23 cellular contexts compared by ENCODE assay signal in genomic region chr12:57776247-57776587, GRCh38. TPM values are rescaled to one million over a fixed set of nuclear protein-coding genes. Genes with fewer than 3 reads are reported as not detected.
DNase-seq lines count a peak whose midpoint lies in the region; ATAC-seq and TF ChIP-seq lines count a peak whose summit lies in the region.
"Had no signal": no experiment of that assay in that cellular context is flagged by ENCODE, and none has a peak within 500 bp of the region (broad histone marks: within the 10 kb centered on the region; RNA-seq: fewer than 3 reads in every experiment).

No MANE protein-coding gene starts in this region.

- H3K27ac ChIP-seq in DOHH2 (ENCODE audit: low read depth, low read length) (no peak overlapping the region), ovary (no peak overlapping the region)
- H3K27ac ChIP-seq: A549 had no signal

- TF ChIP-seq CTCF in CD14-positive monocyte (IDR thresholded peaks at IDR 0.05) (no peak), DOHH2 (IDR thresholded peaks at IDR 0.05; ENCODE audit: low read depth, low read length, poor library complexity, severe bottlenecking) (peak; percentile 9), ovary (IDR thresholded peaks at IDR 0.05) (no peak)

- DNase-seq in CD14-positive monocyte (ENCODE audit: low spot score) (no peak), T-helper 17 cell (no peak), memory B cell (ENCODE audit: low spot score in 2 of 2) (no peak), iPS-NIHi7 (ENCODE audit: extremely low spot score) (no peak), iPS-NIHi11 (ENCODE audit: low spot score) (no peak), ovary (no peak)
- no peak for DNase-seq in activated naive CD4-positive, alpha-beta T cell treated with anti-CD3 and anti-CD28 coated beads, Interleukin-2, amount 10 ng/mL, durations not matched to agents 7 days and 5 days
- DNase-seq: 8988T; ACHN; BE2C; CD8-positive, alpha-beta T cell; DMS153; DND-41; EL; GDM1; GOT3; HFFc6 had no signal

- intact Hi-C loops in CD14-positive monocyte (cut with micrococcal nuclease), result no loop called here
- intact Hi-C loops in ovary (cut with DNase I), result no loop called here

- no peak for ATAC-seq in T-helper 17 cell
- no peak for ATAC-seq in memory B cell (ENCODE audit: low read depth)
- ATAC-seq: A549; CD8-positive, alpha-beta T cell; GM12878 had no signal

- H3K36me3 ChIP-seq in DOHH2 (ENCODE audit: control insufficient read depth, low read length) (no peaks in the 10 kb centered on the region; the same call in 1 of the 2 replicates), ovary (no peaks in the 10 kb centered on the region)
- H3K36me3 ChIP-seq: BE2C had no signal

- H3K4me1 ChIP-seq in DOHH2 (ENCODE audit: control insufficient read depth, low read length), result peaks cover 10% of the 10 kb centered on the region
- H3K4me1 ChIP-seq in ovary (ENCODE audit: insufficient read depth), result peaks cover 2% of the 10 kb centered on the region
- H3K4me1 ChIP-seq: BE2C had no signal

- peaks cover 4% of the 10 kb centered on the region for H3K79me2 ChIP-seq in DOHH2 (ENCODE audit: control insufficient read depth, low read length)

- H3K27ac Mint-ChIP-seq in CD14-positive monocyte (peak overlapping the region in 4 of 7 donors; percentile 60 to 81 (median 77)), T-helper 17 cell (peak overlapping the region; percentile 88), memory B cell (no peak overlapping the region)
- H3K27ac Mint-ChIP-seq in activated naive CD4-positive, alpha-beta T cell treated with anti-CD3 and anti-CD28 coated beads, Interleukin-2, amount 10 ng/mL, durations not matched to agents 7 days and 5 days, result no peak overlapping the region
- H3K27ac Mint-ChIP-seq: CD8-positive, alpha-beta T cell; HFFc6 had no signal

- H3K27me3 ChIP-seq in DOHH2 (ENCODE audit: control insufficient read depth, low read length) (no peaks in the 10 kb centered on the region), ovary (no peaks in the 10 kb centered on the region)
- H3K27me3 ChIP-seq: BE2C; BLaER1 treated with 17β-estradiol and CSF1 and Interleukin-3, amounts not matched to agents 10 nM and 100 nM had no signal

- H3K9me3 Mint-ChIP-seq in CD14-positive monocyte (peaks cover 0 to 6% (median 0%) of the 10 kb centered on the region in 7 donors), memory B cell (no peaks in the 10 kb centered on the region)
- H3K9me3 Mint-ChIP-seq in activated naive CD4-positive, alpha-beta T cell treated with anti-CD3 and anti-CD28 coated beads, Interleukin-2, amount 10 ng/mL, durations not matched to agents 7 days and 5 days, result no peaks in the 10 kb centered on the region
- H3K9me3 Mint-ChIP-seq: CD8-positive, alpha-beta T cell; HFFc6 had no signal

- no peak for TF ChIP-seq POLR2A in ovary (IDR thresholded peaks at IDR 0.05)

- H3K4me3 ChIP-seq in DOHH2 (ENCODE audit: low read length), result no peak overlapping the region
- no peak overlapping the region for H3K4me3 ChIP-seq in ovary
- H3K4me3 ChIP-seq: A549; BLaER1 treated with 17β-estradiol and CSF1 and Interleukin-3, amounts not matched to agents 10 nM and 100 nM; GM12878; HAP-1 had no signal

- no peaks in the 10 kb centered on the region for H3K9me2 ChIP-seq in DOHH2 (replicated peaks; ENCODE audit: control insufficient read depth, low read length)

- no peaks in the 10 kb centered on the region for H3F3A ChIP-seq in DOHH2 (ENCODE audit: control insufficient read depth, insufficient read depth)

- no peaks in the 10 kb centered on the region for H4K20me1 ChIP-seq in DOHH2 (ENCODE audit: control insufficient read depth, insufficient read depth, low read depth, low read length)

- H3K4me1 Mint-ChIP-seq in CD14-positive monocyte (peaks cover 46% of the 10 kb centered on the region), T-helper 17 cell (peaks cover 45% of the 10 kb centered on the region), memory B cell (peaks cover 14% of the 10 kb centered on the region)
- peaks cover 40% of the 10 kb centered on the region for H3K4me1 Mint-ChIP-seq in activated naive CD4-positive, alpha-beta T cell treated with anti-CD3 and anti-CD28 coated beads, Interleukin-2, amount 10 ng/mL, durations not matched to agents 7 days and 5 days

- H3K4me3 Mint-ChIP-seq in CD14-positive monocyte, result no peak overlapping the region
- no peak overlapping the region for H3K4me3 Mint-ChIP-seq in T-helper 17 cell
- H3K4me3 Mint-ChIP-seq in memory B cell, result peak overlapping the region; percentile 3
- H3K4me3 Mint-ChIP-seq in activated naive CD4-positive, alpha-beta T cell treated with anti-CD3 and anti-CD28 coated beads, Interleukin-2, amount 10 ng/mL, durations not matched to agents 7 days and 5 days, result no peak overlapping the region
- H3K4me3 Mint-ChIP-seq: CD8-positive, alpha-beta T cell; HFFc6 had no signal

- H3K27me3 Mint-ChIP-seq in CD14-positive monocyte (ENCODE audit: low read depth in 3 of 3) (peaks cover 0 to 2% (median 0%) of the 10 kb centered on the region in 3 donors), T-helper 17 cell (no peaks in the 10 kb centered on the region), memory B cell (no peaks in the 10 kb centered on the region)
- H3K27me3 Mint-ChIP-seq in activated naive CD4-positive, alpha-beta T cell treated with anti-CD3 and anti-CD28 coated beads, Interleukin-2, amount 10 ng/mL, durations not matched to agents 7 days and 5 days, result peaks cover 6% of the 10 kb centered on the region

- no peak overlapping the region for H3K4me2 ChIP-seq in DOHH2 (ENCODE audit: low read length)
- H3K4me2 ChIP-seq: A549 had no signal

- H3K36me3 Mint-ChIP-seq in CD14-positive monocyte (peaks cover 6 to 9% of the 10 kb centered on the region in 2 donors), T-helper 17 cell (ENCODE audit: low read depth) (peaks cover 7% of the 10 kb centered on the region), memory B cell (peaks cover 2% of the 10 kb centered on the region)
- H3K36me3 Mint-ChIP-seq in activated naive CD4-positive, alpha-beta T cell treated with anti-CD3 and anti-CD28 coated beads, Interleukin-2, amount 10 ng/mL, durations not matched to agents 7 days and 5 days, result peaks cover 10% of the 10 kb centered on the region

- TF ChIP-seq EP300 in ovary (IDR thresholded peaks at IDR 0.05), result no peak

- CTCF ChIA-PET in activated naive CD4-positive, alpha-beta T cell treated with anti-CD3 and anti-CD28 coated beads, Interleukin-2, amount 10 ng/mL, durations not matched to agents 7 days and 5 days (lab: Charles Lee), result interaction anchor here (1.6 to 1.7 kb wide), 2 partner anchors 17 to 27 kb away, joined by 3 to 5 read pairs; no protein-coding TSS in a partner anchor

- H3K9me3 ChIP-seq in DOHH2 (ENCODE audit: control insufficient read depth, insufficient read depth, low read length) (no peaks in the 10 kb centered on the region), T-helper 17 cell (ENCODE audit: control insufficient read depth, low read length, poor library complexity, severe bottlenecking) (no peaks in the 10 kb centered on the region), ovary (no peaks in the 10 kb centered on the region)
- H3K9me3 ChIP-seq: A549; BE2C; BLaER1 treated with 17β-estradiol and CSF1 and Interleukin-3, amounts not matched to agents 10 nM and 100 nM; Caco-2; HAP-1 had no signal

- 79 to 89% (median 88%) methylated on average over 2 of the region's 2 CpGs for WGBS in ovary, 3 donors

RNA-seq across cellular contexts. Expression of gene EEF1AKMT3, which starts 3.8 kb away (rescaled TPM):
- 1 to 10 TPM; 3.4 to 4.2 TPM for polyA plus RNA-seq in CD14-positive monocyte
- 1 to 10 TPM; 4.0 to 6.6 TPM for total RNA-seq in T-helper 17 cell
- 10 to 100 TPM; 11.0 to 18.0 (median 15.2) TPM for total RNA-seq in ovary
- polyA plus RNA-seq in ovary, result 10 to 100 TPM; 10.4 to 15.0 TPM

RNA-seq across cellular contexts. Expression of gene METTL1, which starts 4.3 kb away (rescaled TPM):
- polyA plus RNA-seq in CD14-positive monocyte (1 to 10 TPM; 3.4 to 3.7 TPM), ovary (10 to 100 TPM; 10.6 to 29.3 TPM)
- total RNA-seq in T-helper 17 cell (10 to 100 TPM; 15.0 to 20.9 TPM), ovary (10 to 100 TPM in 6 of 7 donors, 1 to 10 TPM in 1; 5.7 to 48.6 (median 26.4) TPM)

RNA-seq across cellular contexts. Expression of gene TSFM, which starts 6.4 kb away (rescaled TPM):
- polyA plus RNA-seq in CD14-positive monocyte (10 to 100 TPM; 21.8 to 22.6 TPM), ovary (10 to 100 TPM; 17.5 to 28.1 TPM)
- total RNA-seq in T-helper 17 cell (10 to 100 TPM; 12.5 to 17.9 TPM), ovary (10 to 100 TPM; 13.2 to 23.0 (median 20.1) TPM)

RNA-seq across cellular contexts. Expression of gene CYP27B1, which starts 9.3 kb away (rescaled TPM):
- polyA plus RNA-seq in CD14-positive monocyte (not detected), ovary (under 1 TPM; 0.18 to 0.30 TPM)
- total RNA-seq in T-helper 17 cell (1 to 10 TPM; 1.4 to 1.7 TPM), ovary (1 to 10 TPM in 4 of 7 donors, under 1 TPM in 3; 0.12 to 2.5 (median 1.0) TPM)

RNA-seq across cellular contexts. Expression of gene MARCHF9, which starts 21.3 kb away (rescaled TPM):
- polyA plus RNA-seq in CD14-positive monocyte (under 1 TPM; 0.14 to 0.23 TPM), ovary (1 to 10 TPM; 5.0 to 7.9 TPM)
- total RNA-seq in T-helper 17 cell (10 to 100 TPM; 45.3 to 62.4 TPM), ovary (10 to 100 TPM in 1 of 7 donors, 1 to 10 TPM in 6; 5.0 to 15.2 (median 7.7) TPM)

Comparison
In these comparisons a context has a peak if more than half of its experiments do, and no peak if none do; other contexts are left out.
1. H3K27ac Mint-ChIP-seq: peak in CD14-positive monocyte (4 of 7) and T-helper 17 cell (single experiment); none in memory B cell (single experiment) and activated naive CD4-positive, alpha-beta T cell treated with anti-CD3 and anti-CD28 coated beads, Interleukin-2, amount 10 ng/mL, durations not matched to agents 7 days and 5 days (single experiment).